ENCODE assay signal across 10 cellular contexts in the genomic region with DNA sequence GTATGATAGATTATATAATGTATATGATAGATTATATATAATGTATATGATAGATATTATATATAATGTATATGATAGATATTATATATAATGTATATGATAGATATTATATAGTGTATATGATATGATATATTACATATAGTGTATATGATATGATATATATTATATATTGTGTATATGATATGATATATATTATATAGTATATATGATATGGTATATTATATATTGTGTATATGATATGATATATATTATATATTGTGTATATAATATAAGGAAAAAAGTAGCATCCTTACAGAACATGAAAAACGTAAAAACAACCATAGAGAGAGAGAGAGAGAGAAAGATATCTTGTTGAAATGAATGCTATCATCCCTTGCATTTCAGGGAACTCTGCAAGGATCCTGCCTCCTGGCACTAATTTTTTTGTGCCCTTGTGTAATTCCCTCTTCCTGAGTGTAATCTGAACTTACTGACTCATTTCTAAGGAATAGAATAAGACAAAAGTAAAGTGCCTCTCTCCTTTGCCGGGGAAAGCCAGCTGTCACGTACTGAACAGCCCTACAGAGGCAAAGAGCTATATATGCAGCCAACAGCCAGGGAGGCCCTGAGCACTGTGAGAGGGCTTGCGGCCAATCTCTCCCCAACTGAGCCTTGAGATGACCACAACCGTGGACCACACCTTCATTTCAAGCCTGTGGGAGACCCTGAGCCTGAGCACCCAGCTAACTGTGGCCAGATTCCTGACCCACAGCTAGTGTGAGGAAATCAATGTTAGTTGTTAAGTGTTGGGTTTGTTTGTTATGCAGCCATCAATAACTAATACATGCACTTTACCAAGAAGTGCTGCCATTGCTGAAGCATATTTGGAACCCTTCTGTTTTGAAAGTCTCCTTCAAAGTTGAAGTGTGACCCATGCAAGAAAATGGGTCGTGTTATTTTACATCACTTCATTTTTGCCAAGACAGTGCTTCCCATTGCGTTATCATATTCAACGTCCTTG.
DNase-seq lines count a peak whose midpoint lies in the region; ATAC-seq and TF ChIP-seq lines count a peak whose summit lies in the region.
"Had no signal": no experiment of that assay in that cellular context is flagged by ENCODE, and none has a peak within 500 bp of the region (broad histone marks: within the 10 kb centered on the region; RNA-seq: fewer than 3 reads in every experiment).

No MANE protein-coding gene starts in this region.

- no peak overlapping the region for H2BK5ac ChIP-seq in mesenchymal stem cell (ENCODE audit: low read depth, low read length, poor library complexity, severe bottlenecking)

- H3K9me3 ChIP-seq in mesenchymal stem cell (ENCODE audit: control insufficient read depth, low read length) (no peaks in the 10 kb centered on the region), WERI-Rb-1 (ENCODE audit: severe bottlenecking) (peaks cover 2% of the 10 kb centered on the region)
- H3K9me3 ChIP-seq: gastroesophageal sphincter had no signal

- H3K4ac ChIP-seq in mesenchymal stem cell (ENCODE audit: low read depth in 1 of 2, low read length in 2 of 2) = no peak overlapping the region

- peak; percentile 61 for DNase-seq in AG09309 (ENCODE audit: low read depth)
- peak; percentile 19 for DNase-seq in HPDE6-E6E7 (ENCODE audit: extremely low spot score)
- DNase-seq in astrocyte of the hippocampus (ENCODE audit: low read depth, low spot score) = peak; percentile 55
- DNase-seq in mesenchymal stem cell = peak; percentile 37
- no peak for DNase-seq in WERI-Rb-1
- no peak for DNase-seq in NCI-H510A treated with DMSO at 0.1 percent for 48 hours (lab: John Stamatoyannopoulos, UW)
- no peak for DNase-seq in HT-29 (ENCODE audit: low spot score)
- DNase-seq: nephron progenitor cell had no signal

- H2AFZ ChIP-seq in mesenchymal stem cell (ENCODE audit: low read depth, low read length) = no peak overlapping the region

- H2BK120ac ChIP-seq in mesenchymal stem cell (ENCODE audit: low read depth, low read length) = no peak overlapping the region

- H3K79me1 ChIP-seq in mesenchymal stem cell (replicated peaks; ENCODE audit: low read length, poor library complexity, severe bottlenecking) = no peaks in the 10 kb centered on the region

- H3K4me1 ChIP-seq in mesenchymal stem cell (ENCODE audit: control insufficient read depth, insufficient read depth, low read depth, low read length) = peaks cover 1% of the 10 kb centered on the region

- H3K9ac ChIP-seq in mesenchymal stem cell (ENCODE audit: low read length) = no peak overlapping the region

- WGBS in mesenchymal stem cell = 72% methylated on average over 7 of the region's 8 CpGs

- H3K36me3 ChIP-seq in mesenchymal stem cell (ENCODE audit: control insufficient read depth in 1 of 2, insufficient read depth in 2 of 2, low read depth in 1 of 2, low read length in 2 of 2) (no peaks in the 10 kb centered on the region), WERI-Rb-1 (no peaks in the 10 kb centered on the region)
- H3K36me3 ChIP-seq: gastroesophageal sphincter had no signal

- H4K91ac ChIP-seq in mesenchymal stem cell (ENCODE audit: low read length) = no peak overlapping the region

- H3K27ac ChIP-seq in mesenchymal stem cell (ENCODE audit: low read length, poor library complexity, severe bottlenecking) (no peak overlapping the region), WERI-Rb-1 (no peak overlapping the region)
- H3K27ac ChIP-seq: gastroesophageal sphincter had no signal

- H3K27me3 ChIP-seq in mesenchymal stem cell (ENCODE audit: control insufficient read depth in 1 of 2, insufficient read depth in 1 of 2, low read length in 2 of 2) = no peaks in the 10 kb centered on the region
- no peaks in the 10 kb centered on the region for H3K27me3 ChIP-seq in WERI-Rb-1 (ENCODE audit: insufficient read depth, low read depth, severe bottlenecking)
- H3K27me3 ChIP-seq: gastroesophageal sphincter had no signal

- TF ChIP-seq CTCF in AG09309 (IDR thresholded peaks at IDR 0.05; ENCODE audit: control insufficient read depth, insufficient read depth, low read depth, low read length, missing control alignments) (no peak), WERI-Rb-1 (IDR thresholded peaks at IDR 0.05; ENCODE audit: low read depth, low read length) (no peak)

- H2BK12ac ChIP-seq in mesenchymal stem cell (ENCODE audit: low read length in 2 of 2) = no peak overlapping the region

- H3K14ac ChIP-seq in mesenchymal stem cell (ENCODE audit: low read length in 2 of 2) = no peak overlapping the region

- H3K4me3 ChIP-seq in AG09309 (ENCODE audit: control insufficient read depth, low read depth, low read length) (no peak overlapping the region), mesenchymal stem cell (ENCODE audit: insufficient read depth in 1 of 2, low read depth in 1 of 2, low read length in 2 of 2) (no peak overlapping the region), WERI-Rb-1 (ENCODE audit: low read depth, low read length) (no peak overlapping the region)
- H3K4me3 ChIP-seq: gastroesophageal sphincter had no signal

- no peak overlapping the region for H4K8ac ChIP-seq in mesenchymal stem cell (ENCODE audit: low read length)

- H2BK15ac ChIP-seq in mesenchymal stem cell (ENCODE audit: low read depth, poor library complexity, severe bottlenecking) = no peak overlapping the region

- H3K18ac ChIP-seq in mesenchymal stem cell (ENCODE audit: low read depth in 1 of 2, low read length in 2 of 2) = no peak overlapping the region

- no peak overlapping the region for H3K4me2 ChIP-seq in mesenchymal stem cell (ENCODE audit: low read length, poor library complexity, severe bottlenecking)

- no peak overlapping the region for H2AK5ac ChIP-seq in mesenchymal stem cell (ENCODE audit: low read length, severe bottlenecking)

- no peak for ATAC-seq in GM21576 (IDR thresholded peaks at IDR 0.05; ENCODE audit: unreplicated experiment)
- ATAC-seq: gastroesophageal sphincter had no signal

- no peak overlapping the region for H3K23ac ChIP-seq in mesenchymal stem cell (ENCODE audit: low read length in 2 of 2)

Comparison
In these comparisons a context has a peak if more than half of its experiments do, and no peak if none do; other contexts are left out.
1. DNase-seq: peak in AG09309 (single experiment), HPDE6-E6E7 (single experiment), astrocyte of the hippocampus (single experiment) and mesenchymal stem cell (single experiment); none in WERI-Rb-1 (single experiment), NCI-H510A treated with DMSO at 0.1 percent for 48 hours (single experiment) and HT-29 (single experiment).